Comparison of ENCODE assay signal across 14 cellular contexts in genomic region chr4:43782391-43782790, GRCh38.
"Had no signal": no experiment of that assay in that cellular context is flagged by ENCODE, and none has a peak within 500 bp of the region (broad histone marks: within the 10 kb centered on the region; RNA-seq: fewer than 3 reads in every experiment).

No MANE protein-coding gene starts in this region.

- H3K9ac ChIP-seq: parathyroid adenoma had no signal

- H3K4me3 ChIP-seq: cardiac muscle cell, colonic mucosa, lower lobe of right lung, upper lobe of left lung had no signal

- ATAC-seq: lower lobe of right lung had no signal

- DNase-seq: activated CD4-positive, alpha-beta T cell treated with anti-CD3 and anti-CD28 coated beads, Interleukin-2, amount 50 U/mL, for 1 hour; activated CD4-positive, CD25-positive, alpha-beta regulatory T cell; activated naive CD4-positive, alpha-beta T cell treated with anti-CD3 and anti-CD28 coated beads, Interleukin-2, amount 10 ng/mL, durations not matched to agents 7 days and 5 days; colonic mucosa; effector memory CD4-positive, alpha-beta T cell; lower lobe of right lung; naive B cell; stimulated activated CD4-positive, alpha-beta T cell treated with anti-CD3 and anti-CD28 coated beads, Interleukin-4, amount 100 ng/mL, for 1 hour; stimulated activated CD8-positive, alpha-beta memory T cell treated with anti-CD3 and anti-CD28 coated beads, Interleukin-4, amount 100 ng/mL, for 48 hours; upper lobe of left lung had no signal

- H3K27me3 ChIP-seq: cardiac muscle cell, colonic mucosa, upper lobe of left lung had no signal

- H3K36me3 Mint-ChIP-seq: activated naive CD4-positive, alpha-beta T cell treated with anti-CD3 and anti-CD28 coated beads, Interleukin-2, amount 10 ng/mL, durations not matched to agents 7 days and 5 days; naive B cell had no signal

- H3K4me1 Mint-ChIP-seq: activated naive CD4-positive, alpha-beta T cell treated with anti-CD3 and anti-CD28 coated beads, Interleukin-2, amount 10 ng/mL, durations not matched to agents 7 days and 5 days had no signal

- H3K79me2 ChIP-seq: parathyroid adenoma had no signal

- H2AFZ ChIP-seq: parathyroid adenoma had no signal

- H3K9me3 ChIP-seq: colonic mucosa, lower lobe of right lung, upper lobe of left lung had no signal

- H3K4me1 ChIP-seq: colonic mucosa, lower lobe of right lung, parathyroid adenoma, upper lobe of left lung had no signal

- H3K27me3 Mint-ChIP-seq: activated naive CD4-positive, alpha-beta T cell treated with anti-CD3 and anti-CD28 coated beads, Interleukin-2, amount 10 ng/mL, durations not matched to agents 7 days and 5 days; naive B cell; stimulated activated naive CD8-positive, alpha-beta T cell treated with anti-CD3 and anti-CD28 coated beads, Interleukin-15, Interleukin-2, amounts not matched to agents 100 ng/mL and 50 ng/mL, for 24 hours had no signal

- H3K27ac Mint-ChIP-seq: activated naive CD4-positive, alpha-beta T cell treated with anti-CD3 and anti-CD28 coated beads, Interleukin-2, amount 10 ng/mL, durations not matched to agents 7 days and 5 days; activated T-helper 2 cell treated with anti-CD3 and anti-CD28 coated beads, Interferon-gamma antibody, Interleukin-2, Interleukin-4, amounts not matched to agents 10 μg/mL and 5 μg/mL and 100 μg/mL, durations not matched to agents 14 hours and 24 hours and 36 hours; naive B cell; stimulated activated naive CD8-positive, alpha-beta T cell treated with anti-CD3 and anti-CD28 coated beads, Interleukin-15, Interleukin-2, amounts not matched to agents 100 ng/mL and 50 ng/mL, for 24 hours had no signal

- H3K27ac ChIP-seq: cardiac muscle cell, colonic mucosa, lower lobe of right lung, parathyroid adenoma, upper lobe of left lung had no signal

- H3K36me3 ChIP-seq: cardiac muscle cell, colonic mucosa, lower lobe of right lung, upper lobe of left lung had no signal

- H3K4me3 Mint-ChIP-seq: activated naive CD4-positive, alpha-beta T cell treated with anti-CD3 and anti-CD28 coated beads, Interleukin-2, amount 10 ng/mL, durations not matched to agents 7 days and 5 days; naive B cell; stimulated activated naive CD8-positive, alpha-beta T cell treated with anti-CD3 and anti-CD28 coated beads, Interleukin-15, Interleukin-2, amounts not matched to agents 100 ng/mL and 50 ng/mL, for 24 hours had no signal
